Comparison of ENCODE assay signal across 1 cellular context in genomic region chr7:19610194-19610943, GRCh38.
TF ChIP-seq lines count a peak whose summit lies in the region.

No MANE protein-coding gene starts in this region.

TF ChIP-seq in HepG2, 621 proteins besides CTCF, POLR2A, EP300 and RAD21 (continued from another document):
- TF ChIP-seq ZNF503 (CRISPR knock-in tag; IDR thresholded peaks at IDR 0.05) = no peak
- TF ChIP-seq PLRG1 (conservative IDR thresholded peaks at IDR 0.05) = no peak
- no peak for TF ChIP-seq BRD4 (CRISPR knock-in tag; IDR thresholded peaks at IDR 0.05)
- TF ChIP-seq ZNF780A (CRISPR knock-in tag; IDR thresholded peaks at IDR 0.05) = no peak
- no peak for TF ChIP-seq ZMYM3 (CRISPR knock-in tag; IDR thresholded peaks at IDR 0.05)
